In the genomic region with DNA sequence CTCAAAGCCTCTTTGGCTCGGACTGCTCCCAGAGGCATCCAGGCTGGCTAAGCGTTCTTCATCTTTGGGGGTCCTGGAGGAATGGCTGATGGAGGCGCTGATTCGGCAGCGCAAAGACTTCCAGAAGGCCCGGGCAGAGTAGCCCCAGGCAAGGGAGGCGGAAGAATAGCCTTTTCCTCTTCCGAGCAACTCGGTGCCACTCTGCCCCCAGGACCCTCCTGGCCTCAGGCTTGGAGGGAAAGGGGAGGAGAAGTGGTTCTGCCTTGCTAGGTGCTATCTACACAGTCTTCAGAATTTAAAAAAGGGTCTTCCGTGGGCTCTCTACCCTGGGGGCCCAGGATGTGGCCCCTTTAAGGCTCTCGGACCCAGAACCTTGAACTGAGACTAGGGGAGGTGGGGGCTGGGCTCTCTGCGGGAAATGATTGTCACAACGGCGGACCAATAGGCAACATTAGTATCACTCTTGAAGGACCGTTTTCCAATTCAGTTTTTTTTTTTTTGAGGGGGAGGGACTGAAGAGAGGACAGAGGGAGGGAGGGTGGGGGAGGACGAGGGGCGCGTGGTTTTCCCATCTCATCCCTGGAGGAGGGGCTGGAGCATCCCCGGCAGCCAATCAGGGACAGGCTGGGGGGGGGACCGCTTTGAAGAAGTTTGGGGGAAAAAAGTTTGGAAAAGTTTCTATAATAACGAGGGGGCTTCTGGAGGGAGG, we compare ENCODE assay signal across 8 cellular contexts. TPM values are rescaled to one million over a fixed set of nuclear protein-coding genes. Genes with fewer than 3 reads are reported as not detected.
A peak's percentile ranks its signal among the peaks of the same experiment; 100 is the strongest.
DNase-seq lines count a peak whose midpoint lies in the region; ATAC-seq and TF ChIP-seq lines count a peak whose summit lies in the region.

A gene (plus strand): TSS at position 679 of the 709 bp plus-strand sequence. CDS start 157 bp downstream, outside the sequence.

- H3K4me1 Mint-ChIP-seq in brain: peaks cover 44% of the 10 kb centered on the region

- H3K4me3 Mint-ChIP-seq in brain: peak within 1 kb of the TSS; percentile 85 to 94 (median 87)

- H3K9me3 ChIP-seq in DOHH2 (ENCODE audit: control insufficient read depth, insufficient read depth, low read length): no peaks in the 10 kb centered on the region

- H3K27me3 ChIP-seq in DOHH2 (ENCODE audit: control insufficient read depth, low read length): no peaks in the 10 kb centered on the region

- H3K27me3 Mint-ChIP-seq in brain: peaks cover 15% of the 10 kb centered on the region

- peaks cover 14% of the 10 kb centered on the region for H3K79me2 ChIP-seq in DOHH2 (ENCODE audit: control insufficient read depth, low read length)

- H3K36me3 Mint-ChIP-seq in brain: no peaks in the 10 kb centered on the region

- peak within 1 kb of the TSS; percentile 88 for H3K4me3 ChIP-seq in DOHH2 (ENCODE audit: low read length)
- H3K4me3 ChIP-seq in retinal pigment epithelial cell (ENCODE audit: low read length): peak within 1 kb of the TSS; percentile 76

- H3K4me2 ChIP-seq in DOHH2 (ENCODE audit: low read length): peak within 1 kb of the TSS; percentile 87

- DNase-seq in NCI-H526 treated with DMSO at 0.1 percent for 48 hours (lab: John Stamatoyannopoulos, UW): peak; percentile 80
- DNase-seq in iPS DF 19.7 (ENCODE audit: low read depth, low spot score): peak; percentile 90
- DNase-seq in retinal pigment epithelial cell (ENCODE audit: low read depth): peak; percentile 67
- no peak for DNase-seq in activated CD4-positive, CD25-positive, alpha-beta regulatory T cell treated with anti-CD3 and anti-CD28 coated beads, Interleukin-2, amount 50 U/mL, for 72 hours
- no peak for DNase-seq in LoVo (ENCODE audit: low spot score)

- peak within 1 kb of the TSS; percentile 90 for H3K27ac ChIP-seq in DOHH2 (ENCODE audit: low read depth, low read length)

- no peaks in the 10 kb centered on the region for H3K9me3 Mint-ChIP-seq in brain

- peak within 1 kb of the TSS; percentile 99 to 100 (median 99) for H3K27ac Mint-ChIP-seq in brain

- no peak for TF ChIP-seq CTCF in DOHH2 (IDR thresholded peaks at IDR 0.05; ENCODE audit: low read depth, low read length, poor library complexity, severe bottlenecking)
- TF ChIP-seq CTCF in brain (conservative IDR thresholded peaks at IDR 0.05): no peak
- no peak for TF ChIP-seq CTCF in retinal pigment epithelial cell (conservative IDR thresholded peaks at IDR 0.05; ENCODE audit: low read depth, low read length)

- 0 out of 2 replicates have a peak, but pooled peaks cover 6% of the 10 kb centered on the region for H3F3A ChIP-seq in DOHH2 (ENCODE audit: control insufficient read depth, insufficient read depth)

- peaks cover 44% of the 10 kb centered on the region for H3K4me1 ChIP-seq in DOHH2 (ENCODE audit: control insufficient read depth, low read length)

- ATAC-seq in HG02973 (IDR thresholded peaks at IDR 0.05; ENCODE audit: unreplicated experiment): peak; percentile 13

- H4K20me1 ChIP-seq in DOHH2 (ENCODE audit: control insufficient read depth, insufficient read depth, low read depth, low read length): no peaks in the 10 kb centered on the region

- H3K9me2 ChIP-seq in DOHH2 (replicated peaks; ENCODE audit: control insufficient read depth, low read length): no peaks in the 10 kb centered on the region

- peaks cover 27% of the 10 kb centered on the region for H3K36me3 ChIP-seq in DOHH2 (ENCODE audit: control insufficient read depth, low read length)

RNA-seq across cellular contexts. Expression of the gene that starts here (rescaled TPM):
- 11.6 TPM for polyA plus RNA-seq in brain (ENCODE audit: insufficient read depth, low read depth, low replicate concordance)

Comparison
In these comparisons a context has a peak if more than half of its experiments do, and no peak if none do; other contexts are left out.
1. DNase-seq: peak in NCI-H526 treated with DMSO at 0.1 percent for 48 hours (single experiment), iPS DF 19.7 (single experiment) and retinal pigment epithelial cell (single experiment); none in activated CD4-positive, CD25-positive, alpha-beta regulatory T cell treated with anti-CD3 and anti-CD28 coated beads, Interleukin-2, amount 50 U/mL, for 72 hours (single experiment) and LoVo (single experiment).